ENCODE assay signal across 8 cellular contexts in genomic region chr6:166775180-166775922, GRCh38.
A peak's percentile ranks its signal among the peaks of the same experiment; 100 is the strongest.
DNase-seq lines count a peak whose midpoint lies in the region; ATAC-seq and TF ChIP-seq lines count a peak whose summit lies in the region.

No MANE protein-coding gene starts in this region.

- POLR2A ChIA-PET in GM10248 (lab: Yijun Ruan, JAX) = no interaction called here

- no peaks in the 10 kb centered on the region for H3K4me1 Mint-ChIP-seq in activated T-cell treated with anti-CD3 and anti-CD28 coated beads, Interleukin-2, amount 50 U/mL, for 4 hours (ENCODE audit: low read depth)
- no peaks in the 10 kb centered on the region for H3K4me1 Mint-ChIP-seq in neural crest cell

- DNase-seq in GM10248 (ENCODE audit: extremely low spot score) (peak; percentile 85), HS-5 (ENCODE audit: low read depth) (peak; percentile 26), OCI-M1 (lab: John Stamatoyannopoulos, UW) (peak; percentile 79), fibroblast of mammary gland (ENCODE audit: low read depth) (peak; percentile 78), neural crest cell (ENCODE audit: low read depth, low spot score) (peak; percentile 50), thoracic aorta (ENCODE audit: low spot score) (no peak)
- peak; percentile 48 for DNase-seq in activated T-cell treated with anti-CD3 and anti-CD28 coated beads, Interleukin-2, amount 50 U/mL, for 4 hours

- no peaks in the 10 kb centered on the region for H3K4me1 ChIP-seq in thoracic aorta (ENCODE audit: control insufficient read depth in 1 of 2, low read depth in 2 of 2)

- H3K27ac ChIP-seq in thoracic aorta = no peak overlapping the region

- H3K27me3 ChIP-seq in thoracic aorta (replicated peaks; ENCODE audit: insufficient read depth) = no peaks in the 10 kb centered on the region

- H3K4me3 Mint-ChIP-seq in activated T-cell treated with anti-CD3 and anti-CD28 coated beads, Interleukin-2, amount 50 U/mL, for 4 hours = no peak overlapping the region
- no peak overlapping the region for H3K4me3 Mint-ChIP-seq in neural crest cell

- H3K27me3 Mint-ChIP-seq in activated T-cell treated with anti-CD3 and anti-CD28 coated beads, Interleukin-2, amount 50 U/mL, for 4 hours (ENCODE audit: low read depth) = peaks cover 7% of the 10 kb centered on the region
- H3K27me3 Mint-ChIP-seq in neural crest cell (ENCODE audit: low read depth) = no peaks in the 10 kb centered on the region

- no peaks in the 10 kb centered on the region for H3K9me3 ChIP-seq in thoracic aorta

- H3K27ac Mint-ChIP-seq in neural crest cell (ENCODE audit: unreplicated experiment) = peak overlapping the region; percentile 52

- no peaks in the 10 kb centered on the region for H3K36me3 ChIP-seq in thoracic aorta

- CTCF ChIA-PET in GM10248 (lab: Yijun Ruan, JAX) = interaction anchor here (0.5 to 4.4 kb wide), 63 partner anchors 9 to 577 kb away, joined by 3 to 68 read pairs (median 5); partner anchors contain the start of genes CCR6, CEP43, RNASET2 and UNC93A

- H3K4me3 ChIP-seq in fibroblast of mammary gland (ENCODE audit: control insufficient read depth, low read depth, low read length) (no peak overlapping the region), thoracic aorta (no peak overlapping the region)

- H3K9me3 Mint-ChIP-seq in activated T-cell treated with anti-CD3 and anti-CD28 coated beads, Interleukin-2, amount 50 U/mL, for 4 hours = no peaks in the 10 kb centered on the region
- no peaks in the 10 kb centered on the region for H3K9me3 Mint-ChIP-seq in neural crest cell

- ATAC-seq in activated T-cell treated with anti-CD3 and anti-CD28 coated beads, Interleukin-2, amount 50 U/mL, for 4 hours = peak; percentile 73 to 84
- ATAC-seq in thoracic aorta (ENCODE audit: insufficient number of reproducible peaks, low FRiP score, low read depth) (no peak), HG03565 (IDR thresholded peaks at IDR 0.05; ENCODE audit: unreplicated experiment) (no peak)

- H3K36me3 Mint-ChIP-seq in activated T-cell treated with anti-CD3 and anti-CD28 coated beads, Interleukin-2, amount 50 U/mL, for 4 hours (ENCODE audit: insufficient read depth) = no peaks in the 10 kb centered on the region
- no peaks in the 10 kb centered on the region for H3K36me3 Mint-ChIP-seq in neural crest cell (ENCODE audit: low read depth)

- peak; percentile 90 for TF ChIP-seq CTCF in GM10248 (IDR thresholded peaks at IDR 0.05; ENCODE audit: control extremely low read depth, extremely low read depth, low read depth, missing control alignments)
- peak; percentile 81 for TF ChIP-seq CTCF in fibroblast of mammary gland (conservative IDR thresholded peaks at IDR 0.05; ENCODE audit: control insufficient read depth, insufficient read depth, low read depth, low read length)
- TF ChIP-seq CTCF in neural crest cell (conservative IDR thresholded peaks at IDR 0.05) = peak; percentile 85
- TF ChIP-seq CTCF in thoracic aorta (IDR thresholded peaks at IDR 0.05) = peak; percentile 85

Comparison
In these comparisons a context has a peak if more than half of its experiments do, and no peak if none do; other contexts are left out.
1. ATAC-seq: peak in activated T-cell treated with anti-CD3 and anti-CD28 coated beads, Interleukin-2, amount 50 U/mL, for 4 hours (2 of 2); none in thoracic aorta (single experiment) and HG03565 (single experiment).
2. Peak in every context shown above with its lines, with median percentiles within 50 percentile points of each other: CTCF ChIP-seq.